8 cellular contexts compared by ENCODE assay signal in genomic region chr2:27356056-27356381, GRCh38. TPM values are rescaled to one million over a fixed set of nuclear protein-coding genes. Genes with fewer than 3 reads are reported as not detected.
DNase-seq lines count a peak whose midpoint lies in the region; ATAC-seq, FAIRE-seq and TF ChIP-seq lines count a peak whose summit lies in the region.

No MANE protein-coding gene starts in this region.

- H3K4me3 Mint-ChIP-seq in astrocyte (ENCODE audit: unreplicated experiment) = peak overlapping the region; percentile 98

- H3K4me1 ChIP-seq in BLaER1 = peaks cover 38% of the 10 kb centered on the region
- H3K4me1 ChIP-seq in astrocyte (ENCODE audit: insufficient read depth, low read length) = peaks cover 5% of the 10 kb centered on the region
- peaks cover 14% of the 10 kb centered on the region for H3K4me1 ChIP-seq in iPS-20b (ENCODE audit: insufficient read depth, low read length)
- H3K4me1 ChIP-seq in smooth muscle cell (ENCODE audit: low read depth) = peaks cover 27% of the 10 kb centered on the region

- peaks cover 1% of the 10 kb centered on the region for H3K36me3 Mint-ChIP-seq in astrocyte (ENCODE audit: low read depth, unreplicated experiment)

- H3K9ac ChIP-seq in BLaER1 (peak overlapping the region; percentile 94), astrocyte (ENCODE audit: low read length) (peak overlapping the region; percentile 88), iPS-20b (ENCODE audit: low read depth, low read length) (peak overlapping the region; percentile 99), smooth muscle cell (ENCODE audit: low read depth) (peak overlapping the region; percentile 91)

- H3K9me3 ChIP-seq in BLaER1 (no peaks in the 10 kb centered on the region), astrocyte (ENCODE audit: insufficient read depth, low read depth, low read length) (no peaks in the 10 kb centered on the region), iPS-20b (ENCODE audit: insufficient read depth, low read depth, low read length) (no peaks in the 10 kb centered on the region; the same call in 1 of the 2 replicates), smooth muscle cell (replicated peaks; ENCODE audit: low read depth) (no peaks in the 10 kb centered on the region)

- peaks cover 75% of the 10 kb centered on the region for H3K79me2 ChIP-seq in astrocyte (ENCODE audit: insufficient read depth, low read length)
- peaks cover 59% of the 10 kb centered on the region for H3K79me2 ChIP-seq in smooth muscle cell (ENCODE audit: low read depth)

- no peak for TF ChIP-seq CTCF in astrocyte (IDR thresholded peaks at IDR 0.05; ENCODE audit: insufficient read depth, low read depth, low read length)
- TF ChIP-seq CTCF in smooth muscle cell (IDR thresholded peaks at IDR 0.05; ENCODE audit: borderline replicate concordance, insufficient read depth, poor library complexity, severe bottlenecking) = no peak

- H3K9me3 Mint-ChIP-seq in astrocyte (ENCODE audit: unreplicated experiment) = peaks cover 3% of the 10 kb centered on the region

- peak overlapping the region; percentile 82 for H3K4me3 ChIP-seq in BLaER1
- peak overlapping the region; percentile 98 for H3K4me3 ChIP-seq in astrocyte (ENCODE audit: insufficient read depth, low read depth, low read length)
- peak overlapping the region; percentile 92 for H3K4me3 ChIP-seq in iPS-20b (ENCODE audit: low read length)
- peak overlapping the region; percentile 75 for H3K4me3 ChIP-seq in smooth muscle cell

- peak overlapping the region; percentile 97 for H3K27ac Mint-ChIP-seq in astrocyte (ENCODE audit: unreplicated experiment)

- H3K27ac ChIP-seq in BLaER1 = peak overlapping the region; percentile 96
- peak overlapping the region; percentile 85 for H3K27ac ChIP-seq in astrocyte (ENCODE audit: low read depth, low read length)
- peak overlapping the region; percentile 100 for H3K27ac ChIP-seq in iPS-20b (ENCODE audit: low read length)
- peak overlapping the region; percentile 93 for H3K27ac ChIP-seq in smooth muscle cell (ENCODE audit: low read depth)

- WGBS in smooth muscle cell (ENCODE audit: low lambda C conversion rate) = 3% methylated on average over 12 of the region's 12 CpGs

- no peaks in the 10 kb centered on the region for H3K27me3 ChIP-seq in BLaER1
- H3K27me3 ChIP-seq in astrocyte (ENCODE audit: insufficient read depth, low read length) = no peaks in the 10 kb centered on the region
- no peaks in the 10 kb centered on the region for H3K27me3 ChIP-seq in iPS-20b (ENCODE audit: insufficient read depth, low read length)
- H3K27me3 ChIP-seq in smooth muscle cell (ENCODE audit: low read depth) = no peaks in the 10 kb centered on the region

- H4K20me1 ChIP-seq in BLaER1 (peaks cover 35% of the 10 kb centered on the region), astrocyte (ENCODE audit: insufficient read depth, low read length) (peaks cover 12% of the 10 kb centered on the region), smooth muscle cell (ENCODE audit: low read depth) (peaks cover 36% of the 10 kb centered on the region)

- peak overlapping the region; percentile 86 for H2AFZ ChIP-seq in astrocyte (ENCODE audit: low read depth, low read length)
- peak overlapping the region; percentile 83 for H2AFZ ChIP-seq in smooth muscle cell (ENCODE audit: low read depth)

- H3K4me1 Mint-ChIP-seq in astrocyte (ENCODE audit: low read depth, unreplicated experiment) = peaks cover 26% of the 10 kb centered on the region

- peaks cover 16% of the 10 kb centered on the region for H3F3A ChIP-seq in smooth muscle cell (ENCODE audit: low read depth)

- no peaks in the 10 kb centered on the region for H3K27me3 Mint-ChIP-seq in astrocyte (ENCODE audit: low read depth, unreplicated experiment)

- no peak for FAIRE-seq in astrocyte (lab: Jason Lieb, UNC)

- ATAC-seq in GM18519 (IDR thresholded peaks at IDR 0.05; ENCODE audit: low FRiP score, unreplicated experiment) (peak; percentile 20), HG03045 (IDR thresholded peaks at IDR 0.05; ENCODE audit: unreplicated experiment) (peak; percentile 27), GM18867 (IDR thresholded peaks at IDR 0.05; ENCODE audit: unreplicated experiment) (no peak)

- H3K36me3 ChIP-seq in BLaER1 (peaks cover 20% of the 10 kb centered on the region; the same call in 1 of the 2 replicates), astrocyte (ENCODE audit: insufficient read depth, low read length) (no peaks in the 10 kb centered on the region), iPS-20b (ENCODE audit: insufficient read depth, low read depth, low read length) (no peaks in the 10 kb centered on the region), smooth muscle cell (ENCODE audit: low read depth) (no peaks in the 10 kb centered on the region)

- H3K4me2 ChIP-seq in BLaER1 = peak overlapping the region; percentile 90
- H3K4me2 ChIP-seq in astrocyte (ENCODE audit: low read length) = peak overlapping the region; percentile 93
- H3K4me2 ChIP-seq in smooth muscle cell = peak overlapping the region; percentile 89

- DNase-seq in NOMO-1 (lab: John Stamatoyannopoulos, UW; ENCODE audit: unreplicated experiment in 2 of 2) = peak; percentile 69 to 82
- DNase-seq in astrocyte (ENCODE audit: low read depth) = peak; percentile 47
- DNase-seq in smooth muscle cell (lab: John Stamatoyannopoulos, UW; ENCODE audit: unreplicated experiment) = no peak

RNA-seq across cellular contexts. Expression of gene GTF3C2, which starts 0.5 kb away (rescaled TPM):
- total RNA-seq in astrocyte = 52.9 and 61.3 TPM in 2 replicates
- 37.7 and 42.3 TPM in 2 replicates for total RNA-seq in smooth muscle cell
- polyA plus RNA-seq in smooth muscle cell = 40.3 and 53.8 TPM in 2 replicates

RNA-seq across cellular contexts. Expression of gene EIF2B4, which starts 14.1 kb away (rescaled TPM):
- total RNA-seq in astrocyte (43.3 and 47.3 TPM in 2 replicates), smooth muscle cell (30.6 and 36.4 TPM in 2 replicates)
- polyA plus RNA-seq in smooth muscle cell = 70.2 and 80.0 TPM in 2 replicates

RNA-seq across cellular contexts. Expression of gene SNX17, which starts 14.4 kb away (rescaled TPM):
- total RNA-seq in astrocyte = 69.9 and 86.6 TPM in 2 replicates
- total RNA-seq in smooth muscle cell = 84.5 and 88.4 TPM in 2 replicates
- polyA plus RNA-seq in smooth muscle cell = 128 and 155 TPM in 2 replicates

RNA-seq across cellular contexts. Expression of gene ZNF513, which starts 24.5 kb away (rescaled TPM):
- 13.5 and 13.7 TPM in 2 replicates for total RNA-seq in astrocyte
- total RNA-seq in smooth muscle cell = 6.5 and 7.6 TPM in 2 replicates
- 15.7 and 21.3 TPM in 2 replicates for polyA plus RNA-seq in smooth muscle cell

RNA-seq across cellular contexts. Expression of gene MPV17, which starts 33.1 kb away (rescaled TPM):
- total RNA-seq in astrocyte (54.0 and 55.7 TPM in 2 replicates), smooth muscle cell (87.1 and 114 TPM in 2 replicates)
- 117 and 128 TPM in 2 replicates for polyA plus RNA-seq in smooth muscle cell
